ENCODE assay signal across 11 cellular contexts in the genomic region with DNA sequence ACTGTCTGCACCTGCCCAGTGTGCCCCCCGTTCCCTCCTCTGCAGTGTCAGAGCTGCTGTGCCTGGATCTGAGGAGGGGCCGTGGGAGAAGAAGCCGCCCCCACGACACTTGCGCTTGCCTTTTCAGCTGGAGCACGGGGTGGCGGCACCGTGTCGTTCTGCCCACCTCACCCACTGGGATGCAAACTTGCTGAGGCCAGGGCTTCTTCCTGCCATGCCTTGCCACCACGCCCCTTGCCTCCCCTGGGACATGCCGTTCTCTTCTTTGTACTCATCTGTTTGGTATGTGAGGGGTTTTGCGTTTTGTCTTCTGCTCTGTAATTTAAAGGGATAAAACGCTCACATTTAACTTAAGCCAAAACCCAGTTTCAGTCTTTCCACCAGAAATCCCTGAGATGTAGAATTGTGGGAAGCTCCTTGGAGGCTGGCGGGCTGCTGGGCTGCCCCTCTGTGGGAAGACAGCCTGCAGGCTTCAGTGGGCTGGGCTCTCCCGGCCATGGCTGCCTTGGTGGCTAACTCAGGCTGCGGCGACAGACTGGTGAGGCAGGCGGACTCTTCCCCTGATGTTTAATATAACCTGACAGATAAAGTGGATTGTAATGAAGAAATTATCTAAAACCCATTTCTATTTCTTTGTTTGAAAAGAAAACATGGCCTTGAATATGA.
DNase-seq lines count a peak whose midpoint lies in the region; ATAC-seq and TF ChIP-seq lines count a peak whose summit lies in the region.
"Had no signal": no experiment of that assay in that cellular context is flagged by ENCODE, and none has a peak within 500 bp of the region (broad histone marks: within the 10 kb centered on the region; RNA-seq: fewer than 3 reads in every experiment).

No MANE protein-coding gene starts in this region.

- 45% methylated on average over 18 of the region's 18 CpGs for WGBS in smooth muscle cell (ENCODE audit: low lambda C conversion rate)
- 70 to 71% methylated on average over 12 to 18 of the region's 18 CpGs for WGBS in testis, 2 donors
- 88 to 96% (median 92%) methylated on average over 13 to 18 of the region's 18 CpGs for WGBS in stomach, 5 donors

- H3K4me1 ChIP-seq in GM23338 (ENCODE audit: insufficient read depth) (no peaks in the 10 kb centered on the region), SJSA1 (replicated peaks) (peaks cover 42% of the 10 kb centered on the region), smooth muscle cell (ENCODE audit: low read depth) (no peaks in the 10 kb centered on the region), testis (peaks cover 7% of the 10 kb centered on the region), stomach (peaks cover 0 to 19% (median 12%) of the 10 kb centered on the region in 4 donors)
- H3K4me1 ChIP-seq: prostate gland had no signal

- H3K9ac ChIP-seq in smooth muscle cell (ENCODE audit: low read depth): peak overlapping the region; percentile 32

- H3K9me2 ChIP-seq in GM23338 (ENCODE audit: insufficient read depth): no peaks in the 10 kb centered on the region

- peaks cover 4% of the 10 kb centered on the region; the same call in 1 of the 3 replicates for H3K36me3 Mint-ChIP-seq in GM23338 (ENCODE audit: low read depth)

- no peak overlapping the region for H3K27ac Mint-ChIP-seq in GM23338

- H4K20me1 ChIP-seq in GM23338 (replicated peaks; ENCODE audit: insufficient read depth): 0 out of 2 replicates have a peak, but pooled peaks cover 6% of the 10 kb centered on the region
- H4K20me1 ChIP-seq in smooth muscle cell (ENCODE audit: low read depth): peaks cover 22% of the 10 kb centered on the region

- H3K9me3 Mint-ChIP-seq in GM23338: no peaks in the 10 kb centered on the region

- no peak overlapping the region for H3K4me3 Mint-ChIP-seq in GM23338

- no peak overlapping the region for H3K27ac ChIP-seq in GM23338 (ENCODE audit: low read depth)
- H3K27ac ChIP-seq in SJSA1: peak overlapping the region; percentile 82
- peak overlapping the region; percentile 86 for H3K27ac ChIP-seq in smooth muscle cell (ENCODE audit: low read depth)
- no peak overlapping the region for H3K27ac ChIP-seq in testis
- H3K27ac ChIP-seq in stomach: no peak overlapping the region
- H3K27ac ChIP-seq: prostate gland had no signal

- H3K4me2 ChIP-seq in GM23338: no peak overlapping the region
- H3K4me2 ChIP-seq in smooth muscle cell: peak overlapping the region; percentile 73

- H3K27me3 ChIP-seq in GM23338 (ENCODE audit: insufficient read depth): no peaks in the 10 kb centered on the region
- no peaks in the 10 kb centered on the region for H3K27me3 ChIP-seq in SJSA1 (replicated peaks)
- H3K27me3 ChIP-seq in smooth muscle cell (ENCODE audit: low read depth): no peaks in the 10 kb centered on the region
- no peaks in the 10 kb centered on the region for H3K27me3 ChIP-seq in testis
- H3K27me3 ChIP-seq in stomach: no peaks in the 10 kb centered on the region
- H3K27me3 ChIP-seq: dorsolateral prefrontal cortex had no signal

- ATAC-seq in GM23338: peak; percentile 39
- no peak for ATAC-seq in HG02840 (IDR thresholded peaks at IDR 0.05; ENCODE audit: low FRiP score, unreplicated experiment)

- H3K79me2 ChIP-seq in GM23338 (replicated peaks; ENCODE audit: insufficient read depth): peaks cover 57% of the 10 kb centered on the region
- peaks cover 30% of the 10 kb centered on the region for H3K79me2 ChIP-seq in smooth muscle cell (ENCODE audit: low read depth)

- H2AFZ ChIP-seq in GM23338: no peak overlapping the region
- no peak overlapping the region for H2AFZ ChIP-seq in smooth muscle cell (ENCODE audit: low read depth)

- H3K36me3 ChIP-seq in GM23338 (ENCODE audit: insufficient read depth) (no peaks in the 10 kb centered on the region), SJSA1 (peaks cover 6% of the 10 kb centered on the region; the same call in 1 of the 2 replicates), smooth muscle cell (ENCODE audit: low read depth) (no peaks in the 10 kb centered on the region), testis (ENCODE audit: low read depth, missing control alignments) (no peaks in the 10 kb centered on the region), stomach (peaks cover 0 to 7% (median 2%) of the 10 kb centered on the region in 4 donors)
- H3K36me3 ChIP-seq: prostate gland had no signal

- TF ChIP-seq POLR2A in testis (IDR thresholded peaks at IDR 0.05) (no peak), stomach (IDR thresholded peaks at IDR 0.05) (no peak)

- H3K9me3 ChIP-seq in SJSA1 (replicated peaks): no peaks in the 10 kb centered on the region
- H3K9me3 ChIP-seq in smooth muscle cell (replicated peaks; ENCODE audit: low read depth): no peaks in the 10 kb centered on the region
- no peaks in the 10 kb centered on the region for H3K9me3 ChIP-seq in testis
- no peaks in the 10 kb centered on the region for H3K9me3 ChIP-seq in stomach
- H3K9me3 ChIP-seq: prostate gland had no signal

- H3F3A ChIP-seq in GM23338 (replicated peaks; ENCODE audit: low read depth) (no peaks in the 10 kb centered on the region), smooth muscle cell (ENCODE audit: low read depth) (peaks cover 9% of the 10 kb centered on the region)

- peaks cover 24% of the 10 kb centered on the region for H3K4me1 Mint-ChIP-seq in GM23338

- DNase-seq in GM23338 (ENCODE audit: low spot score) (no peak), SJSA1 (ENCODE audit: low read depth in 1 of 2, low spot score in 2 of 2) (peak; percentile 95 to 97), fibroblast of villous mesenchyme (ENCODE audit: low read depth) (peak; percentile 89), smooth muscle cell (lab: John Stamatoyannopoulos, UW; ENCODE audit: unreplicated experiment) (no peak), testis (no peak), stomach (no peak)
- DNase-seq: activated CD8-positive, alpha-beta memory T cell treated with anti-CD3 and anti-CD28 coated beads, Interleukin-2, amount 50 U/mL, for 48 hours; dorsolateral prefrontal cortex; NCI-H2029 treated with DMSO at 0.1 percent for 48 hours had no signal

- H3K4me3 ChIP-seq in GM23338: no peak overlapping the region
- peak overlapping the region; percentile 16 for H3K4me3 ChIP-seq in SJSA1
- H3K4me3 ChIP-seq in fibroblast of villous mesenchyme (ENCODE audit: low read depth, low read length): peak overlapping the region; percentile 33
- peak overlapping the region; percentile 18 for H3K4me3 ChIP-seq in smooth muscle cell
- H3K4me3 ChIP-seq in testis: no peak overlapping the region
- no peak overlapping the region for H3K4me3 ChIP-seq in stomach
- H3K4me3 ChIP-seq: dorsolateral prefrontal cortex, prostate gland had no signal

- no peak for TF ChIP-seq CTCF in GM23338 (conservative IDR thresholded peaks at IDR 0.05; ENCODE audit: low read depth in 2 of 2)
- no peak for TF ChIP-seq CTCF in fibroblast of villous mesenchyme (IDR thresholded peaks at IDR 0.05; ENCODE audit: insufficient read depth, low read depth, low read length)
- no peak for TF ChIP-seq CTCF in smooth muscle cell (IDR thresholded peaks at IDR 0.05; ENCODE audit: borderline replicate concordance, insufficient read depth, poor library complexity, severe bottlenecking)
- no peak for TF ChIP-seq CTCF in testis (IDR thresholded peaks at IDR 0.05)
- TF ChIP-seq CTCF in stomach (IDR thresholded peaks at IDR 0.05): no peak

- intact Hi-C loops in testis (cut with DNase I; ENCODE audit: low total_unique reads) (no loop called here), stomach (cut with DNase I; ENCODE audit: low total_unique reads) (no loop called here)

- H3K27me3 Mint-ChIP-seq in GM23338 (ENCODE audit: insufficient read depth, low read depth, poor library complexity): peaks cover 18% of the 10 kb centered on the region

- no peak for TF ChIP-seq EP300 in stomach (IDR thresholded peaks at IDR 0.05)

TF ChIP-seq in GM23338, 12 proteins besides CTCF, POLR2A, EP300 and RAD21 (continues in another document):
- TF ChIP-seq EZH2 (IDR thresholded peaks at IDR 0.05; ENCODE audit: low read depth, unreplicated experiment): no peak
- TF ChIP-seq EZH2phosphoT487 (IDR thresholded peaks at IDR 0.05; ENCODE audit: unreplicated experiment): no peak
- TF ChIP-seq, protein P1, sequence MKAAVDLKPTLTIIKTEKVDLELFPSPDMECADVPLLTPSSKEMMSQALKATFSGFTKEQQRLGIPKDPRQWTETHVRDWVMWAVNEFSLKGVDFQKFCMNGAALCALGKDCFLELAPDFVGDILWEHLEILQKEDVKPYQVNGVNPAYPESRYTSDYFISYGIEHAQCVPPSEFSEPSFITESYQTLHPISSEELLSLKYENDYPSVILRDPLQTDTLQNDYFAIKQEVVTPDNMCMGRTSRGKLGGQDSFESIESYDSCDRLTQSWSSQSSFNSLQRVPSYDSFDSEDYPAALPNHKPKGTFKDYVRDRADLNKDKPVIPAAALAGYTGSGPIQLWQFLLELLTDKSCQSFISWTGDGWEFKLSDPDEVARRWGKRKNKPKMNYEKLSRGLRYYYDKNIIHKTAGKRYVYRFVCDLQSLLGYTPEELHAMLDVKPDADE (IDR thresholded peaks at IDR 0.05): no peak
- TF ChIP-seq JUNB (IDR thresholded peaks at IDR 0.05; ENCODE audit: unreplicated experiment): no peak
- TF ChIP-seq ZNF114 (CRISPR knock-in tag; IDR thresholded peaks at IDR 0.05): no peak
- no peak for TF ChIP-seq ZNF331 (CRISPR knock-in tag; IDR thresholded peaks at IDR 0.05; ENCODE audit: low read depth)
- TF ChIP-seq STAT1 (IDR thresholded peaks at IDR 0.05; ENCODE audit: unreplicated experiment): no peak
- TF ChIP-seq NANOG (IDR thresholded peaks at IDR 0.05; ENCODE audit: borderline replicate concordance): no peak

Comparison
In these comparisons a context has a peak if more than half of its experiments do, and no peak if none do; other contexts are left out.
1. DNase-seq: peak in SJSA1 (2 of 2) and fibroblast of villous mesenchyme (single experiment); none in GM23338 (single experiment), smooth muscle cell (single experiment), testis (single experiment) and stomach (single experiment).
2. H3K27ac ChIP-seq: peak in SJSA1 (single experiment) and smooth muscle cell (single experiment); none in GM23338 (single experiment), testis (0 of 2) and stomach (0 of 5).
3. H3K4me3 ChIP-seq: peak in SJSA1 (single experiment), fibroblast of villous mesenchyme (single experiment) and smooth muscle cell (single experiment); none in GM23338 (single experiment), testis (0 of 2) and stomach (0 of 4).